In the genomic region with DNA sequence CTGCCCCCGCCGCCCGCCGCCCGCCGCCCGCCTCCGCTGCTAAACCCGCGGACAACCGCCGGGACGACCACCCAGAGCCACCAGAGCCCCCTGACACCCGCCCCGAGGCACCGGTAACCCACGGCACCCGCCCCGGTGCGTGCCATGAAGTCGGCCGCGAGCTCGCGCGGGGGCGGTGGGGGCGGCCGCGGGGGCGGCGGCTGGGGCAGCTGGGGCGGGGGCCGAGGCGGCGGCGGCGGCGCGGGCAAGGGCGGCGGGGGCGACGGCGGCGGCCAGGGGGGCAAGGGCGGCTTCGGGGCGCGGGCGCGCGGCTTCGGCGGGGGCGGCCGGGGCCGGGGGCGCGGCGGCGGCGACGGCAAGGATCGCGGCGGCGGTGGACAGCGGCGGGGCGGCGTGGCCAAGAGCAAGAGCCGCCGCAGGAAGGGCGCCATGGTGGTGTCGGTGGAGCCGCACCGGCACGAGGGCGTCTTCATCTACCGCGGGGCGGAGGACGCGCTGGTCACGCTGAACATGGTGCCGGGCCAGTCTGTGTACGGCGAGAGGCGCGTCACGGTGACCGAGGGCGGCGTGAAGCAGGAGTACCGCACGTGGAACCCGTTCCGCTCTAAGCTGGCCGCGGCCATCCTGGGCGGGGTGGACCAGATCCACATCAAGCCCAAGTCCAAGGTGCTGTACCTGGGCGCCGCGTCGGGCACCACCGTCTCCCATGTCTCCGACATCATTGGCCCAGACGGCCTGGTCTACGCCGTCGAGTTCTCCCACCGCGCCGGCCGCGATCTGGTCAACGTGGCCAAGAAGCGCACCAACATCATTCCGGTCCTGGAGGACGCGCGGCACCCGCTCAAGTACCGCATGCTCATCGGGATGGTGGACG, we compare ENCODE assay signal across 8 cellular contexts. TPM values are rescaled to one million over a fixed set of nuclear protein-coding genes. Genes with fewer than 3 reads are reported as not detected.
A peak's percentile ranks its signal among the peaks of the same experiment; 100 is the strongest.
DNase-seq lines count a peak whose midpoint lies in the region; ATAC-seq, FAIRE-seq and TF ChIP-seq lines count a peak whose summit lies in the region.

No MANE protein-coding gene starts in this region.

- no peaks in the 10 kb centered on the region for H3K9me3 Mint-ChIP-seq in natural killer cell

- H3K4me1 ChIP-seq in HUES48 (ENCODE audit: control insufficient read depth, insufficient read depth, low read length), result peaks cover 20% of the 10 kb centered on the region

- H3K36me3 ChIP-seq in HUES48 (ENCODE audit: control insufficient read depth, insufficient read depth, low read length), result no peaks in the 10 kb centered on the region

- no peak for TF ChIP-seq POLR2A in H54 (IDR thresholded peaks at IDR 0.05; ENCODE audit: low read depth, low read length)

- H3K4me1 Mint-ChIP-seq in natural killer cell, result peaks cover 7 to 8% of the 10 kb centered on the region in 2 donors

- no peak for DNase-seq in AG09309 (ENCODE audit: low read depth)
- DNase-seq in coronary artery (ENCODE audit: low spot score), result no peak
- DNase-seq in natural killer cell, result no peak
- DNase-seq in pons (ENCODE audit: low spot score), result no peak
- no peak for DNase-seq in medulla oblongata (ENCODE audit: extremely low spot score)
- DNase-seq in H54 (ENCODE audit: insufficient read length, low spot score), result no peak

- H3K4me3 Mint-ChIP-seq in natural killer cell, result peak overlapping the region; percentile 54

- H3K27me3 ChIP-seq in HUES48 (ENCODE audit: control insufficient read depth, insufficient read depth, low read length), result peaks cover 24% of the 10 kb centered on the region

- H3K27ac ChIP-seq in HUES48 (ENCODE audit: low read depth, low read length), result no peak overlapping the region
- no peak overlapping the region for H3K27ac ChIP-seq in coronary artery

- H3K9ac ChIP-seq in HUES48 (ENCODE audit: low read depth, low read length), result no peak overlapping the region

- no peaks in the 10 kb centered on the region for H3K9me3 ChIP-seq in HUES48 (ENCODE audit: control insufficient read depth, insufficient read depth, low read length)

- no peaks in the 10 kb centered on the region for H3K36me3 Mint-ChIP-seq in natural killer cell

- no peak overlapping the region for H3K27ac Mint-ChIP-seq in natural killer cell

- intact Hi-C loops in natural killer cell (cut with micrococcal nuclease), result no loop called here

- ATAC-seq in natural killer cell, result peak in 1 of 3 donors; percentile 12
- ATAC-seq in activated CD4-positive, CD25-positive, alpha-beta regulatory T cell treated with anti-CD3 and anti-CD28 coated beads, Interleukin-2, amount 50 U/mL, for 24 hours, result no peak

- FAIRE-seq in H54 (lab: Jason Lieb, UNC), result no peak

- H3K4me3 ChIP-seq in AG09309 (ENCODE audit: control insufficient read depth, low read depth, low read length) (peak overlapping the region; percentile 49), HUES48 (ENCODE audit: low read depth, low read length) (peak overlapping the region; percentile 71), coronary artery (peak overlapping the region; percentile 71)

- TF ChIP-seq CTCF in AG09309 (IDR thresholded peaks at IDR 0.05; ENCODE audit: control insufficient read depth, insufficient read depth, low read depth, low read length, missing control alignments), result no peak
- TF ChIP-seq CTCF in coronary artery (IDR thresholded peaks at IDR 0.05), result no peak
- TF ChIP-seq CTCF in natural killer cell (IDR thresholded peaks at IDR 0.05), result no peak

- H3K27me3 Mint-ChIP-seq in natural killer cell (ENCODE audit: low read depth in 2 of 2), result peaks cover 24 to 48% of the 10 kb centered on the region in 2 donors

RNA-seq across cellular contexts. Expression of gene FBLL1, which starts 0.5 kb away (rescaled TPM):
- not detected for total RNA-seq in natural killer cell

RNA-seq across cellular contexts. Expression of gene RARS1, which starts 43.3 kb away (rescaled TPM):
- 10 to 100 TPM; 51.0 to 53.2 (median 52.5) TPM for total RNA-seq in natural killer cell

RNA-seq across cellular contexts. Expression of gene PANK3, which starts 49.6 kb away (rescaled TPM):
- 10 to 100 TPM; 39.7 to 50.0 (median 46.9) TPM for total RNA-seq in natural killer cell
